1 cellular context compared by ENCODE assay signal in the genomic region with DNA sequence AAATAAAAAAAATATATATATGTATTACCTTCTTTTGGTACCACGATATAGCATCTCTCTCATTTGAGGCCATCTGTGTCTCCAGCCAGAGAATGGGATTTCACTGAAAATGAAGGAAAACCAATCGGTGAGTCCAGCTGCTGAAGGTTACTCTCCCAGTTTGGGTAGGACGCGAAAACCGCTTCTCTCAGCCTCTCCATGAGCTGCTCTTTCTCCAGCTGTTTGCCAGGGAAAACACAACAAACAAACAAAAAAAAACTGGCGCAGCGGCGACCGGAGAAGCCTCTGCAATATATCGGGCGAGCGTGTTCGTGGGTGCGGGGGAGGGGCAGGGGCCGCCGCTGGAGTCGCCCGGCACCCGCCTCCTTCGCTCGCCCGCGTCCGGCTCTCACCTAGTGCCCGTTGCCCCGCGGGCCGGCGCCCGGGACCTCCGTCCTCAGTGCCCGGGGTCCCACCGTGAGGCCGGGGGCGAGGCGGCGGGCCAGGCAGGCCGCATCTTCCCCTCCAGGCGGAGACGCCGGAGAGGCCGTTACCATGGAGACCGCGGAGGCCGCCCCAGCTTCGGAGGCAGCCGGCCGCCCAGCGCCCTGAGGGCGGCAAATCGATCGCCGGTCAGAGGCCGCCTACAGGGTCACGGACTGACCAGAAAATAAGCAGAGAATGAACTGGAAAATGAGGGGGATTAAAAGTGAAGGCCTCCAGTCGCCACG.
A peak's percentile ranks its signal among the peaks of the same experiment; 100 is the strongest.
TF ChIP-seq lines count a peak whose summit lies in the region.

No MANE protein-coding gene starts in this region.

TF ChIP-seq in K562, 482 proteins besides CTCF, POLR2A, EP300 and RAD21 (continued from another document and continues in another):
- TF ChIP-seq MGA (IDR thresholded peaks at IDR 0.05) (no peak), POLR2AphosphoS2 (IDR thresholded peaks at IDR 0.05; ENCODE audit: low read length) (no peak), IRF2 (CRISPR knock-in tag; IDR thresholded peaks at IDR 0.05) (no peak), CBX1 (IDR thresholded peaks at IDR 0.05; ENCODE audit: low read depth) (no peak; the same call in 1 of the 2 replicates), NFE2 (IDR thresholded peaks at IDR 0.05; ENCODE audit: low read depth) (no peak; the same call in 1 of the 2 replicates), ZFP36 (IDR thresholded peaks at IDR 0.05; ENCODE audit: low read depth, low read length, partially characterized antibody) (no peak), PHB (CRISPR knock-in tag; IDR thresholded peaks at IDR 0.05) (no peak), MBD2 (IDR thresholded peaks at IDR 0.05; ENCODE audit: borderline replicate concordance, low read depth) (no peak), TBL1XR1 (IDR thresholded peaks at IDR 0.05; ENCODE audit: low read length in 2 of 2) (no peak), NFRKB (IDR thresholded peaks at IDR 0.05; ENCODE audit: low read depth) (no peak), ZNF140 (CRISPR knock-in tag; IDR thresholded peaks at IDR 0.05) (no peak), CHD1 (IDR thresholded peaks at IDR 0.05; ENCODE audit: low read length) (peak; percentile 81), YY1 (IDR thresholded peaks at IDR 0.05; ENCODE audit: borderline replicate concordance in 1 of 3, control insufficient read depth in 1 of 3, extremely low read depth in 1 of 3, insufficient read depth in 3 of 3, insufficient read length in 1 of 3, insufficient replicate concordance in 2 of 3, low read depth in 1 of 3, low read length in 2 of 3) (no peak), BRCA1 (IDR thresholded peaks at IDR 0.05) (no peak), BRCA1 (CRISPR knock-in tag; IDR thresholded peaks at IDR 0.05) (no peak), TARDBP (IDR thresholded peaks at IDR 0.05) (no peak), ZNF75A (CRISPR knock-in tag; IDR thresholded peaks at IDR 0.05) (no peak), BRD4 (IDR thresholded peaks at IDR 0.05) (no peak), SNAPC5 (CRISPR knock-in tag; IDR thresholded peaks at IDR 0.05) (no peak), ZBTB8A (IDR thresholded peaks at IDR 0.05; ENCODE audit: partially characterized antibody) (no peak), BCL6 (CRISPR knock-in tag; IDR thresholded peaks at IDR 0.05) (no peak), ZNF217 (CRISPR knock-in tag; IDR thresholded peaks at IDR 0.05) (no peak), PHF20 (IDR thresholded peaks at IDR 0.05; ENCODE audit: partially characterized antibody) (no peak), PRDM10 (IDR thresholded peaks at IDR 0.05; ENCODE audit: partially characterized antibody) (no peak), ELF4 (CRISPR knock-in tag; IDR thresholded peaks at IDR 0.05) (no peak), HNRNPH1 (optimal IDR thresholded peaks at IDR 0.05; ENCODE audit: low read depth, low read length) (no peak), RBM15 (IDR thresholded peaks at IDR 0.05; ENCODE audit: insufficient read depth, low read length) (no peak), POLR3A (IDR thresholded peaks at IDR 0.05; ENCODE audit: borderline replicate concordance, extremely low read depth, insufficient read depth, insufficient read length) (no peak), U2AF1 (optimal IDR thresholded peaks at IDR 0.05; ENCODE audit: low read depth, low read length) (peak; percentile 79), ZNF785 (CRISPR knock-in tag; IDR thresholded peaks at IDR 0.05) (no peak), MAFF (IDR thresholded peaks at IDR 0.05; ENCODE audit: low read length) (no peak), ZBTB2 (IDR thresholded peaks at IDR 0.05) (no peak), CBX5 (IDR thresholded peaks at IDR 0.05; ENCODE audit: borderline replicate concordance, low read depth) (no peak), NFIC (IDR thresholded peaks at IDR 0.05) (no peak), ETV5 (CRISPR knock-in tag; IDR thresholded peaks at IDR 0.05; ENCODE audit: low read depth) (no peak), GTF2E2 (tag; IDR thresholded peaks at IDR 0.05) (no peak), RBM17 (IDR thresholded peaks at IDR 0.05; ENCODE audit: borderline replicate concordance, low read depth, low read length) (no peak), ATF1 (CRISPR knock-in tag; IDR thresholded peaks at IDR 0.05) (no peak), ATF1 (tag; IDR thresholded peaks at IDR 0.05) (peak; percentile 3; the same call in 1 of the 2 replicates), ZNF184 (CRISPR knock-in tag; IDR thresholded peaks at IDR 0.05) (no peak)
- TF ChIP-seq, protein P1, sequence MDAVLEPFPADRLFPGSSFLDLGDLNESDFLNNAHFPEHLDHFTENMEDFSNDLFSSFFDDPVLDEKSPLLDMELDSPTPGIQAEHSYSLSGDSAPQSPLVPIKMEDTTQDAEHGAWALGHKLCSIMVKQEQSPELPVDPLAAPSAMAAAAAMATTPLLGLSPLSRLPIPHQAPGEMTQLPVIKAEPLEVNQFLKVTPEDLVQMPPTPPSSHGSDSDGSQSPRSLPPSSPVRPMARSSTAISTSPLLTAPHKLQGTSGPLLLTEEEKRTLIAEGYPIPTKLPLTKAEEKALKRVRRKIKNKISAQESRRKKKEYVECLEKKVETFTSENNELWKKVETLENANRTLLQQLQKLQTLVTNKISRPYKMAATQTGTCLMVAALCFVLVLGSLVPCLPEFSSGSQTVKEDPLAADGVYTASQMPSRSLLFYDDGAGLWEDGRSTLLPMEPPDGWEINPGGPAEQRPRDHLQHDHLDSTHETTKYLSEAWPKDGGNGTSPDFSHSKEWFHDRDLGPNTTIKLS (IDR thresholded peaks at IDR 0.05; ENCODE audit: borderline replicate concordance, low read depth) = no peak
- TF ChIP-seq, protein P2, sequence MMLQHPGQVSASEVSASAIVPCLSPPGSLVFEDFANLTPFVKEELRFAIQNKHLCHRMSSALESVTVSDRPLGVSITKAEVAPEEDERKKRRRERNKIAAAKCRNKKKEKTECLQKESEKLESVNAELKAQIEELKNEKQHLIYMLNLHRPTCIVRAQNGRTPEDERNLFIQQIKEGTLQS (IDR thresholded peaks at IDR 0.05) = no peak
- TF ChIP-seq, protein P2 (CRISPR knock-in tag; conservative IDR thresholded peaks at IDR 0.05) = no peak; the same call in 1 of the 2 replicates
